In genomic region chr11:6623391-6624363, GRCh38 we compare ENCODE assay signal across 21 cellular contexts.
"Had no signal": no experiment of that assay in that cellular context is flagged by ENCODE, and none has a peak within 500 bp of the region (broad histone marks: within the 10 kb centered on the region; RNA-seq: fewer than 3 reads in every experiment).

No MANE protein-coding gene starts in this region.

- H3K27me3 Mint-ChIP-seq: activated CD4-positive, alpha-beta T cell treated with anti-CD3 and anti-CD28 coated beads for 36 hours; activated naive CD4-positive, alpha-beta T cell treated with anti-CD3 and anti-CD28 coated beads, Interleukin-2, amount 10 ng/mL, durations not matched to agents 7 days and 5 days; stimulated activated naive CD8-positive, alpha-beta T cell treated with anti-CD3 and anti-CD28 coated beads, Interleukin-15, Interleukin-2, amounts not matched to agents 100 ng/mL and 50 ng/mL, for 24 hours had no signal

- DNase-seq: activated CD4-positive, alpha-beta T cell treated with anti-CD3 and anti-CD28 coated beads for 36 hours; activated CD4-positive, alpha-beta T cell treated with anti-CD3 and anti-CD28 coated beads, Interleukin-2, amount 50 U/mL, for 48 hours; activated CD8-positive, alpha-beta memory T cell treated with anti-CD3 and anti-CD28 coated beads, Interleukin-2, amount 50 U/mL, for 48 hours; activated naive CD4-positive, alpha-beta T cell treated with anti-CD3 and anti-CD28 coated beads, Interleukin-2, amount 10 ng/mL, durations not matched to agents 7 days and 5 days; activated T-cell treated with anti-CD3 and anti-CD28 coated beads, Interleukin-2, amount 50 U/mL, for 4 hours; anterior cingulate cortex; effector CD4-positive, alpha-beta T cell; foreskin keratinocyte; glutamatergic neuron; hippocampal formation; stimulated activated CD4-positive, alpha-beta T cell treated with anti-CD3 and anti-CD28 coated beads, Interleukin-4, amount 100 ng/mL, for 4 hours; substantia nigra; T-helper 1 cell; T-helper 9 cell; thyroid gland had no signal

- ATAC-seq: activated CD4-positive, alpha-beta T cell treated with anti-CD3 and anti-CD28 coated beads for 36 hours; activated T-cell treated with anti-CD3 and anti-CD28 coated beads, Interleukin-2, amount 50 U/mL, for 4 hours; body of pancreas; foreskin keratinocyte had no signal

- H3K27ac ChIP-seq: body of pancreas, cardiac muscle cell, foreskin keratinocyte, thyroid gland had no signal

- H3K36me3 Mint-ChIP-seq: activated naive CD4-positive, alpha-beta T cell treated with anti-CD3 and anti-CD28 coated beads, Interleukin-2, amount 10 ng/mL, durations not matched to agents 7 days and 5 days had no signal

- H3K4me1 ChIP-seq: foreskin keratinocyte had no signal

- H3K4me3 Mint-ChIP-seq: activated CD4-positive, alpha-beta T cell treated with anti-CD3 and anti-CD28 coated beads for 36 hours; activated naive CD4-positive, alpha-beta T cell treated with anti-CD3 and anti-CD28 coated beads, Interleukin-2, amount 10 ng/mL, durations not matched to agents 7 days and 5 days; activated T-cell treated with anti-CD3 and anti-CD28 coated beads, Interleukin-2, amount 50 U/mL, for 4 hours; dendritic cell treated with granulocyte-macrophage colony-stimulating factor and Interleukin-4, amounts not matched to agents 40 ng/mL and 50 ng/mL, for 4 days; nephron; stimulated activated naive CD8-positive, alpha-beta T cell treated with anti-CD3 and anti-CD28 coated beads, Interleukin-15, Interleukin-2, amounts not matched to agents 100 ng/mL and 50 ng/mL, for 24 hours had no signal

- H3K4me1 Mint-ChIP-seq: nephron had no signal

- H3K27me3 ChIP-seq: body of pancreas, cardiac muscle cell, thyroid gland had no signal

- H3K4me3 ChIP-seq: body of pancreas, cardiac muscle cell, thyroid gland had no signal

- H3K27ac Mint-ChIP-seq: activated CD4-positive, alpha-beta T cell treated with anti-CD3 and anti-CD28 coated beads for 36 hours; activated naive CD4-positive, alpha-beta T cell treated with anti-CD3 and anti-CD28 coated beads, Interleukin-2, amount 10 ng/mL, durations not matched to agents 7 days and 5 days; dendritic cell treated with granulocyte-macrophage colony-stimulating factor and Interleukin-4, amounts not matched to agents 40 ng/mL and 50 ng/mL, for 4 days; nephron; stimulated activated naive CD8-positive, alpha-beta T cell treated with anti-CD3 and anti-CD28 coated beads, Interleukin-15, Interleukin-2, amounts not matched to agents 100 ng/mL and 50 ng/mL, for 24 hours had no signal

- FAIRE-seq: endometrium had no signal

- H3K9me3 ChIP-seq: body of pancreas, thyroid gland had no signal
